1 cellular context compared by ENCODE assay signal in the genomic region with DNA sequence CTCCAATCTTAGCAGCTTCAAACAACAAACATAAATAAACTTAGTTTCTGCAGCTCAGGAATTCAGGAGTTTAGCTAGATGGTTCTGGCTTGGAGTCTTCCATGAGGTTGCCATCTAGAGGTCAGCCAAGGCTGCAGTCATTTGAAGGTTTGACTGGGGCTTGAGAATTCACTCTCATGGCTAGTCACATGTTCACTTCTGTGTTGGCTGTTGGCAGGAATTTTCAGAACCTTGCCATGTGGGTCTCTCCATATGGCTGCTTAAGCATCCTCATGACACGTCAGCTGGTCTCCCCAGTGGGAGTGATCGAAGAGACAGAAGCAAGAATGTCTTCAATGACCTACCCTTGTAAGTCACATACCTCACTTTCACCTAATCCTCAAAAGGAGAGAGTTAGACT.
TF ChIP-seq lines count a peak whose summit lies in the region.

No MANE protein-coding gene starts in this region.

TF ChIP-seq in H1, 55 proteins besides CTCF, POLR2A, EP300 and RAD21 (continued from another document):
- TF ChIP-seq TAF7 (optimal IDR thresholded peaks at IDR 0.05; ENCODE audit: borderline replicate concordance, low read depth, low read length) = no peak
- TF ChIP-seq HDAC6 (IDR thresholded peaks at IDR 0.05; ENCODE audit: low read depth, low read length) = no peak
- no peak for TF ChIP-seq YY1 (IDR thresholded peaks at IDR 0.05; ENCODE audit: low read depth, low read length)
- no peak for TF ChIP-seq BACH1 (IDR thresholded peaks at IDR 0.05; ENCODE audit: low read length)
- TF ChIP-seq SP1 (IDR thresholded peaks at IDR 0.05; ENCODE audit: low read depth, low read length) = no peak
- no peak for TF ChIP-seq EGR1 (IDR thresholded peaks at IDR 0.05; ENCODE audit: borderline replicate concordance, low read depth, low read length)
- TF ChIP-seq, protein P1, sequence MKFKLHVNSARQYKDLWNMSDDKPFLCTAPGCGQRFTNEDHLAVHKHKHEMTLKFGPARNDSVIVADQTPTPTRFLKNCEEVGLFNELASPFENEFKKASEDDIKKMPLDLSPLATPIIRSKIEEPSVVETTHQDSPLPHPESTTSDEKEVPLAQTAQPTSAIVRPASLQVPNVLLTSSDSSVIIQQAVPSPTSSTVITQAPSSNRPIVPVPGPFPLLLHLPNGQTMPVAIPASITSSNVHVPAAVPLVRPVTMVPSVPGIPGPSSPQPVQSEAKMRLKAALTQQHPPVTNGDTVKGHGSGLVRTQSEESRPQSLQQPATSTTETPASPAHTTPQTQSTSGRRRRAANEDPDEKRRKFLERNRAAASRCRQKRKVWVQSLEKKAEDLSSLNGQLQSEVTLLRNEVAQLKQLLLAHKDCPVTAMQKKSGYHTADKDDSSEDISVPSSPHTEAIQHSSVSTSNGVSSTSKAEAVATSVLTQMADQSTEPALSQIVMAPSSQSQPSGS (IDR thresholded peaks at IDR 0.05; ENCODE audit: low read length) = no peak
- TF ChIP-seq TBP (IDR thresholded peaks at IDR 0.05; ENCODE audit: low read depth, low read length) = no peak
- no peak for TF ChIP-seq TAF1 (IDR thresholded peaks at IDR 0.05; ENCODE audit: low read depth, low read length)
- no peak for TF ChIP-seq MAFK (IDR thresholded peaks at IDR 0.05; ENCODE audit: low read depth, low read length)
- TF ChIP-seq KDM5A (IDR thresholded peaks at IDR 0.05; ENCODE audit: low read length) = no peak
- TF ChIP-seq, protein P2, sequence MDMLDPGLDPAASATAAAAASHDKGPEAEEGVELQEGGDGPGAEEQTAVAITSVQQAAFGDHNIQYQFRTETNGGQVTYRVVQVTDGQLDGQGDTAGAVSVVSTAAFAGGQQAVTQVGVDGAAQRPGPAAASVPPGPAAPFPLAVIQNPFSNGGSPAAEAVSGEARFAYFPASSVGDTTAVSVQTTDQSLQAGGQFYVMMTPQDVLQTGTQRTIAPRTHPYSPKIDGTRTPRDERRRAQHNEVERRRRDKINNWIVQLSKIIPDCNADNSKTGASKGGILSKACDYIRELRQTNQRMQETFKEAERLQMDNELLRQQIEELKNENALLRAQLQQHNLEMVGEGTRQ (IDR thresholded peaks at IDR 0.05; ENCODE audit: low read length) = peak; percentile 61; the same call in 1 of the 2 replicates
- TF ChIP-seq CBX5 (IDR thresholded peaks at IDR 0.05; ENCODE audit: low read depth, low read length) = no peak
- TF ChIP-seq, protein P3, sequence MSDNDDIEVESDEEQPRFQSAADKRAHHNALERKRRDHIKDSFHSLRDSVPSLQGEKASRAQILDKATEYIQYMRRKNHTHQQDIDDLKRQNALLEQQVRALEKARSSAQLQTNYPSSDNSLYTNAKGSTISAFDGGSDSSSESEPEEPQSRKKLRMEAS (IDR thresholded peaks at IDR 0.05) = peak; percentile 52; the same call in 1 of the 2 replicates
- TF ChIP-seq PHF8 (conservative IDR thresholded peaks at IDR 0.05; ENCODE audit: low read depth, low read length) = no peak
- no peak for TF ChIP-seq CHD1 (IDR thresholded peaks at IDR 0.05; ENCODE audit: low read depth, low read length)
- TF ChIP-seq CEBPB (IDR thresholded peaks at IDR 0.05; ENCODE audit: low read depth, low read length) = no peak
